ENCODE assay signal across 20 cellular contexts in the genomic region with DNA sequence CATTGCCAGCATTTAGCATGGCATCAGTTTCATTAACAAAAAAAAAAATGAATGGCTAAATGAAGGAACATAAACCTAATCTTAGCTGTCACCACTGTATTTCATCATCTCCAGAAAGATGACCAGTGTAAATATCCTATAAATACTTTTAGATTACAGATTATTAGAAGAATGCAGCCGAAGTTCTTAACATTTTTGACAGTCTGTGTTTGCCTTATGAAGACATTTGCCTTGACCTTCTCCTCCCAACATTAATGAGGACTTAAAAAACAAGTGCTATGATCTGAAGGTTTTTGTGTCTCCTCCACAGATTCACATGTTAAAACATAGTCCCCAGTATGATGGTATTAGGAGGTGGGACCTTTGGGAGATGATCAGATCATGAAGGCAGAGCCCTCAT.
"Had no signal": no experiment of that assay in that cellular context is flagged by ENCODE, and none has a peak within 500 bp of the region (broad histone marks: within the 10 kb centered on the region; RNA-seq: fewer than 3 reads in every experiment).

No MANE protein-coding gene starts in this region.

- DNase-seq: activated CD4-positive, alpha-beta T cell treated with anti-CD3 and anti-CD28 coated beads, Interleukin-2, amount 10 ng/mL, durations not matched to agents 7 days and 5 days; activated CD8-positive, alpha-beta T cell treated with anti-CD3 and anti-CD28 coated beads, Interleukin-2, amount 10 ng/mL, durations not matched to agents 7 days and 5 days; activated effector memory CD4-positive, alpha-beta T cell treated with Interleukin-2 at 50 U/mL for 16 hours; activated naive CD4-positive, alpha-beta T cell treated with anti-CD3 and anti-CD28 coated beads, Interleukin-2, amount 10 ng/mL, durations not matched to agents 7 days and 5 days; activated naive CD8-positive, alpha-beta T cell treated with anti-CD3 and anti-CD28 coated beads, Interleukin-2, amount 50 U/mL, for 24 hours; activated T-cell treated with anti-CD3 and anti-CD28 coated beads, Interleukin-2, amount 50 U/mL, for 4 hours; aorta; effector CD8-positive, alpha-beta T cell; immature natural killer cell; left ventricle myocardium superior; occipital lobe; retina; stimulated activated CD4-positive, alpha-beta T cell treated with anti-CD3 and anti-CD28 coated beads, Interleukin-12 subunit alpha, Interleukin-12 subunit beta, amount 100 ng/mL, for 4 hours; stimulated activated CD4-positive, alpha-beta T cell treated with anti-CD3 and anti-CD28 coated beads, Interleukin-1b, Interleukin-23, amount 100 ng/mL, for 48 hours; stimulated activated naive CD4-positive, alpha-beta T cell treated with Interleukin-2 at 50 U/mL for 16 hours; substantia nigra; T1000; tibial artery; uterus had no signal

- H3K9me3 Mint-ChIP-seq: activated CD4-positive, alpha-beta T cell treated with anti-CD3 and anti-CD28 coated beads, Interleukin-2, amount 10 ng/mL, durations not matched to agents 7 days and 5 days; activated naive CD4-positive, alpha-beta T cell treated with anti-CD3 and anti-CD28 coated beads, Interleukin-2, amount 10 ng/mL, durations not matched to agents 7 days and 5 days; activated T-cell treated with anti-CD3 and anti-CD28 coated beads, Interleukin-2, amount 50 U/mL, for 4 hours; dendritic cell treated with granulocyte-macrophage colony-stimulating factor and Interleukin-4, amounts not matched to agents 40 ng/mL and 50 ng/mL, for 4 days; immature natural killer cell had no signal

- H3K27ac Mint-ChIP-seq: activated CD4-positive, alpha-beta T cell treated with anti-CD3 and anti-CD28 coated beads, Interleukin-2, amount 10 ng/mL, durations not matched to agents 7 days and 5 days; activated CD8-positive, alpha-beta T cell treated with anti-CD3 and anti-CD28 coated beads, Interleukin-2, amount 10 ng/mL, durations not matched to agents 7 days and 5 days; activated naive CD4-positive, alpha-beta T cell treated with anti-CD3 and anti-CD28 coated beads, Interleukin-2, amount 10 ng/mL, durations not matched to agents 7 days and 5 days; activated naive CD8-positive, alpha-beta T cell treated with anti-CD3 and anti-CD28 coated beads, Interleukin-2, amount 50 U/mL, for 24 hours; dendritic cell treated with granulocyte-macrophage colony-stimulating factor and Interleukin-4, amounts not matched to agents 40 ng/mL and 50 ng/mL, for 4 days; immature natural killer cell had no signal

- H3K4me3 Mint-ChIP-seq: activated CD4-positive, alpha-beta T cell treated with anti-CD3 and anti-CD28 coated beads, Interleukin-2, amount 10 ng/mL, durations not matched to agents 7 days and 5 days; activated CD8-positive, alpha-beta T cell treated with anti-CD3 and anti-CD28 coated beads, Interleukin-2, amount 10 ng/mL, durations not matched to agents 7 days and 5 days; activated naive CD4-positive, alpha-beta T cell treated with anti-CD3 and anti-CD28 coated beads, Interleukin-2, amount 10 ng/mL, durations not matched to agents 7 days and 5 days; activated naive CD8-positive, alpha-beta T cell treated with anti-CD3 and anti-CD28 coated beads, Interleukin-2, amount 50 U/mL, for 24 hours; activated T-cell treated with anti-CD3 and anti-CD28 coated beads, Interleukin-2, amount 50 U/mL, for 4 hours; dendritic cell treated with granulocyte-macrophage colony-stimulating factor and Interleukin-4, amounts not matched to agents 40 ng/mL and 50 ng/mL, for 4 days; immature natural killer cell had no signal

- H3K4me1 Mint-ChIP-seq: activated CD4-positive, alpha-beta T cell treated with anti-CD3 and anti-CD28 coated beads, Interleukin-2, amount 10 ng/mL, durations not matched to agents 7 days and 5 days; activated naive CD4-positive, alpha-beta T cell treated with anti-CD3 and anti-CD28 coated beads, Interleukin-2, amount 10 ng/mL, durations not matched to agents 7 days and 5 days; activated naive CD8-positive, alpha-beta T cell treated with anti-CD3 and anti-CD28 coated beads, Interleukin-2, amount 50 U/mL, for 24 hours; immature natural killer cell had no signal

- H3K36me3 Mint-ChIP-seq: activated naive CD4-positive, alpha-beta T cell treated with anti-CD3 and anti-CD28 coated beads, Interleukin-2, amount 10 ng/mL, durations not matched to agents 7 days and 5 days had no signal

- H3K27me3 Mint-ChIP-seq: dendritic cell treated with granulocyte-macrophage colony-stimulating factor and Interleukin-4, amounts not matched to agents 40 ng/mL and 50 ng/mL, for 4 days had no signal
